Comparison of ENCODE assay signal across 5 cellular contexts in genomic region chr17:68016838-68017237, GRCh38.
"Had no signal": no experiment of that assay in that cellular context is flagged by ENCODE, and none has a peak within 500 bp of the region (broad histone marks: within the 10 kb centered on the region; RNA-seq: fewer than 3 reads in every experiment).

No MANE protein-coding gene starts in this region.

- H3K27ac ChIP-seq: GM23248, KMS-11 had no signal

- H3K4me2 ChIP-seq: KMS-11 had no signal

- H3K27ac Mint-ChIP-seq: H9 had no signal

- H3K4me3 ChIP-seq: GM23248 had no signal

- H3K4me3 Mint-ChIP-seq: H9 had no signal

- DNase-seq: GM23248, H9, HCEC 1CT, KBM-7 had no signal
